1 cellular context compared by ENCODE assay signal in genomic region chr22:40636380-40637180, GRCh38.
TF ChIP-seq lines count a peak whose summit lies in the region.

TSS of gene MRTFA (minus strand) at chr22:40636719.

TF ChIP-seq in HEK293, 187 proteins besides CTCF, POLR2A, EP300 and RAD21 (continued from another document):
- TF ChIP-seq ZNF280D (tag by site-specific recombination; IDR thresholded peaks at IDR 0.05) (0 out of 2 replicates have a peak, but pooled peaks have one; percentile 24), TCF7L2 (IDR thresholded peaks at IDR 0.05; ENCODE audit: borderline replicate concordance, low read depth, low read length) (peak; percentile 80; the same call in 1 of the 2 replicates), ZBTB20 (tag by site-specific recombination; IDR thresholded peaks at IDR 0.05) (peak; percentile 52; the same call in 1 of the 2 replicates), BCL11A (tag by site-specific recombination; IDR thresholded peaks at IDR 0.05; ENCODE audit: low read depth) (0 out of 2 replicates have a peak, but pooled peaks have one; percentile 68), ZNF341 (tag by site-specific recombination; IDR thresholded peaks at IDR 0.05; ENCODE audit: low read depth) (peak; percentile 70), PRDM10 (tag by site-specific recombination; IDR thresholded peaks at IDR 0.05) (peak; percentile 93), ZNF2 (tag by site-specific recombination; IDR thresholded peaks at IDR 0.05) (peak; percentile 48)
TF ChIP-seq in HEK293: peak in this region for 56.
